Comparison of ENCODE assay signal across 20 cellular contexts in the genomic region with DNA sequence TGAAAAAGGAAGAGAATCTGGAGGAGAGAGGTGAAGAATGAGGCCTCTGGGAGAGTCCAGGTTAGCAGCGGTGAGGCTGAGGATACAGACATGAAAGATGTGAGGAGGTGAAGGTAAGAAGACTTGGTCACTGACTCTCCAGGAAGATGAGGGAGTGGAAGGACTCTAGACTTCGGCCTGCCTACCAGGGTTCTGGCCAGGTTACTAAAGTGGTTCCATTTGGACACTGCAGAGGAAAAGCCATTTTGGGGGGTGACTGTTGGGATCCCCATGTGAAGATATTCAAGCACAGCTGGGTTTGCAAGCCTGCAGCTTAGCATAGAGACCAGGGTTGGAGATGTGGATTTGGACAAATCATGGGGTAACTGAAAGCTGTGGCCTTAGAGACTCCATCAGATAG. TPM values are rescaled to one million over a fixed set of nuclear protein-coding genes. Genes with fewer than 3 reads are reported as not detected.
DNase-seq lines count a peak whose midpoint lies in the region; ATAC-seq, FAIRE-seq and TF ChIP-seq lines count a peak whose summit lies in the region.
"Had no signal": no experiment of that assay in that cellular context is flagged by ENCODE, and none has a peak within 500 bp of the region (broad histone marks: within the 10 kb centered on the region; RNA-seq: fewer than 3 reads in every experiment).

No MANE protein-coding gene starts in this region.

- H3K79me2 ChIP-seq in endothelial cell of umbilical vein (ENCODE audit: control insufficient read depth, insufficient read depth, low read length), result peaks cover 4% of the 10 kb centered on the region

- FAIRE-seq in endothelial cell of umbilical vein (lab: Jason Lieb, UNC), result no peak
- FAIRE-seq: H1 had no signal

- peak overlapping the region; percentile 76 to 80 for H3K27ac ChIP-seq in right atrium auricular region
- peak overlapping the region; percentile 84 for H3K27ac ChIP-seq in endothelial cell of umbilical vein (ENCODE audit: insufficient read depth, low read depth, low read length)
- peak overlapping the region; percentile 74 to 77 (median 76) for H3K27ac ChIP-seq in gastrocnemius medialis
- H3K27ac ChIP-seq: WERI-Rb-1 had no signal

- peak; percentile 55 for DNase-seq in right atrium auricular region (ENCODE audit: low spot score)
- no peak for DNase-seq in cardiac septum (ENCODE audit: low spot score)
- DNase-seq in endothelial cell of umbilical vein (ENCODE audit: low read depth, low spot score), result no peak
- no peak for DNase-seq in gastrocnemius medialis
- no peak for DNase-seq in NCI-H524 (lab: John Stamatoyannopoulos, UW)
- no peak for DNase-seq in DMS114 treated with DMSO at 0.1 percent for 48 hours (lab: John Stamatoyannopoulos, UW; ENCODE audit: unreplicated experiment)
- no peak for DNase-seq in SHP77 treated with DMSO at 0.1 percent for 48 hours (lab: John Stamatoyannopoulos, UW)
- DNase-seq: ACHN; activated CD4-positive, alpha-beta memory T cell treated with anti-CD3 and anti-CD28 coated beads, Interleukin-2, amount 10 ng/mL, durations not matched to agents 7 days and 5 days; activated naive CD4-positive, alpha-beta T cell treated with anti-CD3 and anti-CD28 coated beads, Interleukin-2, amount 10 ng/mL, durations not matched to agents 7 days and 5 days; activated T-cell treated with anti-CD3 and anti-CD28 coated beads, Interleukin-2, amount 50 U/mL, for 4 hours; aorta; NCI-H187 treated with DMSO at 0.1 percent for 48 hours; NCI-H345; occipital lobe; stimulated activated CD4-positive, alpha-beta T cell treated with anti-CD3 and anti-CD28 coated beads, Interleukin-4, amount 100 ng/mL, for 4 hours; T-helper 17 cell; WERI-Rb-1 had no signal

- BruUV-seq in endothelial cell of umbilical vein (replicated peaks; lab: Mats Ljungman, UMichigan), result no TSS peak

- peaks cover 0 to 37% of the 10 kb centered on the region in 2 donors for H3K4me1 ChIP-seq in right atrium auricular region
- H3K4me1 ChIP-seq in endothelial cell of umbilical vein (ENCODE audit: control insufficient read depth, extremely low read depth, insufficient read depth, low read length), result peaks cover 37% of the 10 kb centered on the region
- peaks cover 15 to 30% of the 10 kb centered on the region in 2 donors for H3K4me1 ChIP-seq in gastrocnemius medialis

- H3K9me1 ChIP-seq in endothelial cell of umbilical vein (replicated peaks; ENCODE audit: control insufficient read depth, extremely low read depth, insufficient read depth, low read length), result no peaks in the 10 kb centered on the region

- TF ChIP-seq CTCF in right atrium auricular region (IDR thresholded peaks at IDR 0.05) (no peak), endothelial cell of umbilical vein (IDR thresholded peaks at IDR 0.05; ENCODE audit: extremely low read depth in 1 of 2, insufficient read depth in 1 of 2, low read depth in 1 of 2, low read length in 2 of 2) (no peak), gastrocnemius medialis (IDR thresholded peaks at IDR 0.05 in 4 of 5, conservative IDR thresholded peaks at IDR 0.05 in 1 of 5) (no peak)

- H2AFZ ChIP-seq in endothelial cell of umbilical vein (ENCODE audit: low read depth, low read length), result no peak overlapping the region

- H3K4me2 ChIP-seq in endothelial cell of umbilical vein (ENCODE audit: insufficient read depth, low read length), result peak overlapping the region; percentile 55

- CTCF ChIA-PET in endothelial cell of umbilical vein (lab: Charles Lee), result interaction anchor here (0.9 to 2.7 kb wide), 13 partner anchors 10 to 117 kb away, joined by 3 to 19 read pairs (median 5); a partner anchor contains a TSS

- ATAC-seq in gastrocnemius medialis (no peak), GM21825 (IDR thresholded peaks at IDR 0.05; ENCODE audit: unreplicated experiment) (no peak)

- in situ Hi-C loops in gastrocnemius medialis (cut with MboI; ENCODE audit: low sequenced_read_pairs in 4 of 4), result no loop called here

- peak overlapping the region; percentile 58 for H3K9ac ChIP-seq in endothelial cell of umbilical vein (replicated peaks; ENCODE audit: extremely low read depth, insufficient read depth, low read length)

- intact Hi-C loops in cardiac septum (cut with DNase I) (no loop called here), endothelial cell of umbilical vein (cut with micrococcal nuclease) (loop anchor here (1.0 kb wide), 2 partner anchors 36 to 47 kb away; a partner anchor contains a TSS), gastrocnemius medialis (cut with DNase I; ENCODE audit: low total_unique reads) (no loop called here)

- no peaks in the 10 kb centered on the region for H4K20me1 ChIP-seq in endothelial cell of umbilical vein (replicated peaks; ENCODE audit: control insufficient read depth, extremely low read depth, insufficient read depth, low read length)

- H3K27me3 ChIP-seq in right atrium auricular region (no peaks in the 10 kb centered on the region), endothelial cell of umbilical vein (ENCODE audit: control insufficient read depth in 2 of 2, insufficient read depth in 2 of 2, low read length in 2 of 2) (no peaks in the 10 kb centered on the region), gastrocnemius medialis (no peaks in the 10 kb centered on the region)

- dilution Hi-C loops in endothelial cell of umbilical vein (cut with MboI; ENCODE audit: extremely low pct_ligation_motif_present, low sequenced_read_pairs), result no loop called here

- H3K9me3 ChIP-seq in right atrium auricular region, result no peaks in the 10 kb centered on the region
- no peaks in the 10 kb centered on the region for H3K9me3 ChIP-seq in endothelial cell of umbilical vein (replicated peaks; ENCODE audit: control insufficient read depth, insufficient read depth, low read length)
- no peaks in the 10 kb centered on the region for H3K9me3 ChIP-seq in gastrocnemius medialis

- POLR2A ChIA-PET in endothelial cell of umbilical vein (lab: Charles Lee), result interaction anchor here (2.3 kb wide), 1 partner anchor 12 kb away, joined by 11 read pairs; no protein-coding TSS in a partner anchor

- H3K36me3 ChIP-seq in right atrium auricular region (no peaks in the 10 kb centered on the region), endothelial cell of umbilical vein (ENCODE audit: control insufficient read depth in 2 of 2, extremely low read depth in 1 of 2, insufficient read depth in 2 of 2, low read length in 2 of 2) (no peaks in the 10 kb centered on the region), gastrocnemius medialis (no peaks in the 10 kb centered on the region)

- H3K4me3 ChIP-seq in right atrium auricular region, result no peak overlapping the region
- no peak overlapping the region for H3K4me3 ChIP-seq in endothelial cell of umbilical vein (replicated peaks in 1 of 3; ENCODE audit: insufficient read depth in 1 of 3, low read depth in 1 of 3, low read length in 3 of 3)
- H3K4me3 ChIP-seq in gastrocnemius medialis, result no peak overlapping the region

- TF ChIP-seq POLR2A in endothelial cell of umbilical vein (IDR thresholded peaks at IDR 0.05; ENCODE audit: low read depth, low read length) (peak; percentile 15), gastrocnemius medialis (IDR thresholded peaks at IDR 0.05) (no peak)

RNA-seq across cellular contexts. Expression of a gene that starts 7.8 kb away (rescaled TPM):
- total RNA-seq in right atrium auricular region, result 10 to 100 TPM in 1 of 2 donors, 1 to 10 TPM in 1; 9.3 to 23.0 TPM
- 9.2 TPM for total RNA-seq in cardiac septum
- total RNA-seq in endothelial cell of umbilical vein, result 73.0 and 73.1 TPM in 2 replicates
- 56.2 and 64.2 TPM in 2 replicates for polyA plus RNA-seq in endothelial cell of umbilical vein
- polyA plus RNA-seq in endothelial cell of umbilical vein (2011; cell fraction: cytosol; rRNA removed), result 31.1 and 35.9 TPM in 2 replicates
- polyA plus RNA-seq in endothelial cell of umbilical vein (2011; cell fraction: nucleus; rRNA removed), result 89.5 and 105 TPM in 2 replicates
- 52.6 and 58.4 TPM in 2 replicates for polyA plus RNA-seq in endothelial cell of umbilical vein (2012)
- polyA minus RNA-seq in endothelial cell of umbilical vein, result 125 and 133 TPM in 2 replicates
- not detected for polyA minus RNA-seq in endothelial cell of umbilical vein (2011; cell fraction: cytosol; rRNA and poly(A)+ RNA removed)
- polyA minus RNA-seq in endothelial cell of umbilical vein (2011; cell fraction: nucleus; rRNA and poly(A)+ RNA removed), result 59.4 and 70.9 TPM in 2 replicates
- 1 to 10 TPM; 1.5 to 3.8 (median 2.8) TPM for total RNA-seq in gastrocnemius medialis

RNA-seq across cellular contexts. Expression of a gene that starts 28.6 kb away (rescaled TPM):
- total RNA-seq in right atrium auricular region, result 10 to 100 TPM; 48.8 to 83.1 TPM
- total RNA-seq in cardiac septum, result 72.0 TPM
- total RNA-seq in endothelial cell of umbilical vein, result 101 and 124 TPM in 2 replicates
- polyA plus RNA-seq in endothelial cell of umbilical vein, result 219 and 224 TPM in 2 replicates
- 99.6 and 106 TPM in 2 replicates for polyA plus RNA-seq in endothelial cell of umbilical vein (2011; cell fraction: cytosol; rRNA removed)
- 233 and 244 TPM in 2 replicates for polyA plus RNA-seq in endothelial cell of umbilical vein (2011; cell fraction: nucleus; rRNA removed)
- polyA plus RNA-seq in endothelial cell of umbilical vein (2012), result 144 and 174 TPM in 2 replicates
- polyA minus RNA-seq in endothelial cell of umbilical vein, result 171 and 223 TPM in 2 replicates
- 50.7 TPM for polyA minus RNA-seq in endothelial cell of umbilical vein (2011; cell fraction: cytosol; rRNA and poly(A)+ RNA removed)
- 61.0 and 85.1 TPM in 2 replicates for polyA minus RNA-seq in endothelial cell of umbilical vein (2011; cell fraction: nucleus; rRNA and poly(A)+ RNA removed)
- total RNA-seq in gastrocnemius medialis, result 10 to 100 TPM; 13.9 to 43.4 (median 19.6) TPM

RNA-seq across cellular contexts. Expression of a gene that starts 35.3 kb away (rescaled TPM):
- total RNA-seq in right atrium auricular region (10 to 100 TPM; 30.8 to 97.8 TPM), cardiac septum (39.5 TPM), endothelial cell of umbilical vein (86.8 and 87.2 TPM in 2 replicates), gastrocnemius medialis (10 to 100 TPM; 25.1 to 33.4 (median 27.7) TPM)
- 61.7 and 67.6 TPM in 2 replicates for polyA plus RNA-seq in endothelial cell of umbilical vein
- polyA plus RNA-seq in endothelial cell of umbilical vein (2011; cell fraction: cytosol; rRNA removed), result 72.5 and 80.8 TPM in 2 replicates
- polyA plus RNA-seq in endothelial cell of umbilical vein (2011; cell fraction: nucleus; rRNA removed), result 34.5 and 39.1 TPM in 2 replicates
- polyA plus RNA-seq in endothelial cell of umbilical vein (2012), result 90.2 and 103 TPM in 2 replicates
- 42.4 and 46.0 TPM in 2 replicates for polyA minus RNA-seq in endothelial cell of umbilical vein
- 67.5 TPM for polyA minus RNA-seq in endothelial cell of umbilical vein (2011; cell fraction: cytosol; rRNA and poly(A)+ RNA removed)
- 10.6 and 12.9 TPM in 2 replicates for polyA minus RNA-seq in endothelial cell of umbilical vein (2011; cell fraction: nucleus; rRNA and poly(A)+ RNA removed)

RNA-seq across cellular contexts. Expression of a gene that starts 35.8 kb away (rescaled TPM):
- total RNA-seq in right atrium auricular region, result 10 to 100 TPM; 26.6 to 54.0 TPM
- total RNA-seq in cardiac septum, result 126 TPM
- total RNA-seq in endothelial cell of umbilical vein, result 86.2 and 105 TPM in 2 replicates
- polyA plus RNA-seq in endothelial cell of umbilical vein, result 149 and 208 TPM in 2 replicates
- 153 and 155 TPM in 2 replicates for polyA plus RNA-seq in endothelial cell of umbilical vein (2011; cell fraction: cytosol; rRNA removed)
- polyA plus RNA-seq in endothelial cell of umbilical vein (2011; cell fraction: nucleus; rRNA removed), result 91.4 and 134 TPM in 2 replicates
- 213 and 235 TPM in 2 replicates for polyA plus RNA-seq in endothelial cell of umbilical vein (2012)
- 80.6 and 94.6 TPM in 2 replicates for polyA minus RNA-seq in endothelial cell of umbilical vein
- polyA minus RNA-seq in endothelial cell of umbilical vein (2011; cell fraction: cytosol; rRNA and poly(A)+ RNA removed), result 63.8 TPM
- 21.2 and 22.1 TPM in 2 replicates for polyA minus RNA-seq in endothelial cell of umbilical vein (2011; cell fraction: nucleus; rRNA and poly(A)+ RNA removed)
- total RNA-seq in gastrocnemius medialis, result 10 to 100 TPM; 49.8 to 77.8 (median 65.7) TPM

RNA-seq across cellular contexts. Expression of a gene that starts 44.3 kb away (rescaled TPM):
- total RNA-seq in right atrium auricular region (100 to 1,000 TPM; 142 to 193 TPM), cardiac septum (229 TPM), endothelial cell of umbilical vein (221 and 233 TPM in 2 replicates), gastrocnemius medialis (100 to 1,000 TPM in 1 of 4 donors, 10 to 100 TPM in 3; 48.3 to 113 (median 70.5) TPM)
- 296 and 299 TPM in 2 replicates for polyA plus RNA-seq in endothelial cell of umbilical vein
- 264 and 294 TPM in 2 replicates for polyA plus RNA-seq in endothelial cell of umbilical vein (2011; cell fraction: cytosol; rRNA removed)
- 453 and 501 TPM in 2 replicates for polyA plus RNA-seq in endothelial cell of umbilical vein (2011; cell fraction: nucleus; rRNA removed)
- polyA plus RNA-seq in endothelial cell of umbilical vein (2012), result 152 and 160 TPM in 2 replicates
- 221 and 253 TPM in 2 replicates for polyA minus RNA-seq in endothelial cell of umbilical vein
- polyA minus RNA-seq in endothelial cell of umbilical vein (2011; cell fraction: cytosol; rRNA and poly(A)+ RNA removed), result 85.9 TPM
- polyA minus RNA-seq in endothelial cell of umbilical vein (2011; cell fraction: nucleus; rRNA and poly(A)+ RNA removed), result 81.1 and 90.3 TPM in 2 replicates
